ENCODE assay signal across 16 cellular contexts in genomic region chr15:52247032-52247431, GRCh38. TPM values are rescaled to one million over a fixed set of nuclear protein-coding genes. Genes with fewer than 3 reads are reported as not detected.
DNase-seq lines count a peak whose midpoint lies in the region; ATAC-seq and TF ChIP-seq lines count a peak whose summit lies in the region.
"Had no signal": no experiment of that assay in that cellular context is flagged by ENCODE, and none has a peak within 500 bp of the region (broad histone marks: within the 10 kb centered on the region; RNA-seq: fewer than 3 reads in every experiment).

No MANE protein-coding gene starts in this region.

- H3K27ac ChIP-seq in brain microvascular endothelial cell (no peak overlapping the region), liver (ENCODE audit: low read depth in 1 of 2, low read length in 2 of 2) (no peak overlapping the region), PC-9 (no peak overlapping the region), tibial artery (no peak overlapping the region)
- no peak overlapping the region for H3K27ac ChIP-seq in CD8-positive, alpha-beta T cell (ENCODE audit: low read depth, low read length)
- H3K27ac ChIP-seq: gastrocnemius medialis, tibial nerve had no signal

- H3K4me3 ChIP-seq in brain microvascular endothelial cell (ENCODE audit: low read depth, low read length) (no peak overlapping the region), liver (ENCODE audit: low read depth in 1 of 3, low read length in 3 of 3) (no peak overlapping the region), PC-9 (no peak overlapping the region), tibial artery (no peak overlapping the region)
- H3K4me3 ChIP-seq in CD8-positive, alpha-beta T cell (ENCODE audit: low read depth, low read length): no peak overlapping the region
- H3K4me3 ChIP-seq: gastrocnemius medialis, tibial nerve had no signal

- no peaks in the 10 kb centered on the region for H3K9me2 ChIP-seq in PC-9 (ENCODE audit: insufficient read depth)

- TF ChIP-seq CTCF in brain microvascular endothelial cell (IDR thresholded peaks at IDR 0.05; ENCODE audit: low read depth, low read length, missing control alignments) (no peak), liver (IDR thresholded peaks at IDR 0.05; ENCODE audit: low read depth, low read length, missing input control) (no peak), PC-9 (conservative IDR thresholded peaks at IDR 0.05) (no peak), tibial artery (IDR thresholded peaks at IDR 0.05) (no peak)
- TF ChIP-seq CTCF in CD8-positive, alpha-beta T cell (IDR thresholded peaks at IDR 0.05): no peak

- no peak overlapping the region for H3K9ac ChIP-seq in liver (ENCODE audit: low read depth in 1 of 2, low read length in 2 of 2)

- 76% methylated on average over 8 of the region's 8 CpGs for WGBS in liver

- ATAC-seq in GM21723 (IDR thresholded peaks at IDR 0.05; ENCODE audit: unreplicated experiment): no peak
- no peak for ATAC-seq in CD8-positive, alpha-beta T cell
- ATAC-seq: gastrocnemius medialis, left cardiac atrium had no signal

- in situ Hi-C loops in brain microvascular endothelial cell (cut with HindIII; ENCODE audit: low pct_ligation_motif_present, low sequenced_read_pairs): no loop called here

- H3K4me1 Mint-ChIP-seq in CD8-positive, alpha-beta T cell (ENCODE audit: low read depth): peaks cover 4% of the 10 kb centered on the region
- H3K4me1 Mint-ChIP-seq: natural killer cell had no signal

- H3K9me3 ChIP-seq in liver (ENCODE audit: control insufficient read depth in 4 of 4, low read length in 3 of 4) (no peaks in the 10 kb centered on the region), PC-9 (ENCODE audit: insufficient read depth, low read depth) (no peaks in the 10 kb centered on the region), tibial artery (no peaks in the 10 kb centered on the region)
- H3K9me3 ChIP-seq in CD8-positive, alpha-beta T cell (ENCODE audit: low read length): no peaks in the 10 kb centered on the region
- H3K9me3 ChIP-seq: gastrocnemius medialis, tibial nerve had no signal

- no peaks in the 10 kb centered on the region for H3F3A ChIP-seq in PC-9 (ENCODE audit: insufficient read depth, low read depth)

- no peaks in the 10 kb centered on the region for H3K4me1 ChIP-seq in liver (ENCODE audit: control insufficient read depth in 4 of 4, insufficient read depth in 4 of 4, low read length in 3 of 4)
- peaks cover 8% of the 10 kb centered on the region for H3K4me1 ChIP-seq in PC-9 (replicated peaks; ENCODE audit: insufficient read depth)
- no peaks in the 10 kb centered on the region for H3K4me1 ChIP-seq in CD8-positive, alpha-beta T cell (ENCODE audit: insufficient read depth, low read length)
- no peaks in the 10 kb centered on the region for H3K4me1 ChIP-seq in tibial artery
- H3K4me1 ChIP-seq: tibial nerve had no signal

- intact Hi-C loops in PC-9 (cut with micrococcal nuclease; ENCODE audit: unreplicated experiment): no loop called here
- intact Hi-C loops in CD8-positive, alpha-beta T cell (cut with DNase I, micrococcal nuclease): no loop called here
- intact Hi-C loops in tibial artery (cut with DNase I; ENCODE audit: low total_unique reads): no loop called here

- H3K9me3 Mint-ChIP-seq in CD8-positive, alpha-beta T cell: no peaks in the 10 kb centered on the region
- H3K9me3 Mint-ChIP-seq: activated CD4-positive, alpha-beta memory T cell treated with anti-CD3 and anti-CD28 coated beads for 36 hours; natural killer cell; T-helper 1 cell treated with Interleukin-12 subunit alpha and Interleukin-12 subunit beta and Interleukin-4 antibody, amounts not matched to agents 30 μg/mL and 1 μg/mL, for 36 hours had no signal

- H3K4me2 ChIP-seq in PC-9: no peak overlapping the region

- no peak for TF ChIP-seq RAD21 in liver (IDR thresholded peaks at IDR 0.05)

- no peaks in the 10 kb centered on the region for H3K27me3 Mint-ChIP-seq in CD8-positive, alpha-beta T cell (ENCODE audit: low read depth)
- H3K27me3 Mint-ChIP-seq: activated CD4-positive, alpha-beta memory T cell treated with anti-CD3 and anti-CD28 coated beads for 36 hours had no signal

- H3K4me3 Mint-ChIP-seq in CD8-positive, alpha-beta T cell: no peak overlapping the region
- H3K4me3 Mint-ChIP-seq: activated CD4-positive, alpha-beta memory T cell treated with anti-CD3 and anti-CD28 coated beads for 36 hours; natural killer cell; T-helper 1 cell treated with Interleukin-12 subunit alpha and Interleukin-12 subunit beta and Interleukin-4 antibody, amounts not matched to agents 30 μg/mL and 1 μg/mL, for 36 hours had no signal

- POLR2A ChIA-PET in PC-9 (lab: Charles Lee; ENCODE audit: unreplicated experiment): no interaction called here
- POLR2A ChIA-PET in CD8-positive, alpha-beta T cell (lab: Charles Lee): no interaction called here

- no peaks in the 10 kb centered on the region for H3K79me2 ChIP-seq in PC-9 (ENCODE audit: low read depth)

- H4K20me1 ChIP-seq in PC-9 (ENCODE audit: insufficient read depth): no peaks in the 10 kb centered on the region

- DNase-seq in AML-193 (lab: John Stamatoyannopoulos, UW) (peak; percentile 88 to 93), NCI-H226 (peak; percentile 95), brain microvascular endothelial cell (peak; percentile 45), PC-9 (no peak), tibial artery (no peak)
- DNase-seq in CD8-positive, alpha-beta T cell: no peak
- DNase-seq: ACHN; activated CD4-positive, alpha-beta memory T cell treated with anti-CD3 and anti-CD28 coated beads for 36 hours; gastrocnemius medialis; left cardiac atrium; natural killer cell; NCI-H1694 treated with DMSO at 0.1 percent for 48 hours had no signal

- CTCF ChIA-PET in PC-9 (lab: Charles Lee): no interaction called here
- CTCF ChIA-PET in CD8-positive, alpha-beta T cell (lab: Charles Lee): no interaction called here

- no peak overlapping the region for H3K27ac Mint-ChIP-seq in CD8-positive, alpha-beta T cell
- H3K27ac Mint-ChIP-seq: activated CD4-positive, alpha-beta memory T cell treated with anti-CD3 and anti-CD28 coated beads for 36 hours; natural killer cell; T-helper 1 cell treated with Interleukin-12 subunit alpha and Interleukin-12 subunit beta and Interleukin-4 antibody, amounts not matched to agents 30 μg/mL and 1 μg/mL, for 36 hours had no signal

- H2AFZ ChIP-seq in PC-9: no peak overlapping the region

- H3K36me3 ChIP-seq in brain microvascular endothelial cell (replicated peaks): no peaks in the 10 kb centered on the region
- H3K36me3 ChIP-seq in liver (ENCODE audit: control insufficient read depth in 4 of 4, insufficient read depth in 3 of 4, low read depth in 1 of 4, low read length in 3 of 4): peaks cover 0 to 13% (median 3%) of the 10 kb centered on the region in 4 donors
- 0 out of 2 replicates have a peak, but pooled peaks cover 8% of the 10 kb centered on the region for H3K36me3 ChIP-seq in PC-9 (ENCODE audit: low read depth)
- no peaks in the 10 kb centered on the region for H3K36me3 ChIP-seq in CD8-positive, alpha-beta T cell (ENCODE audit: insufficient read depth, low read length)
- H3K36me3 ChIP-seq in tibial artery: peaks cover 0 to 16% (median 0%) of the 10 kb centered on the region in 3 donors
- H3K36me3 ChIP-seq: tibial nerve had no signal

- BruUV-seq in PC-9 (replicated peaks; lab: Mats Ljungman, UMichigan): no TSS peak

- no peaks in the 10 kb centered on the region for H3K36me3 Mint-ChIP-seq in CD8-positive, alpha-beta T cell
- H3K36me3 Mint-ChIP-seq: activated CD4-positive, alpha-beta memory T cell treated with anti-CD3 and anti-CD28 coated beads for 36 hours; natural killer cell had no signal

- no peaks in the 10 kb centered on the region for H3K27me3 ChIP-seq in brain microvascular endothelial cell (replicated peaks)
- H3K27me3 ChIP-seq in liver (ENCODE audit: control insufficient read depth in 4 of 4, insufficient read depth in 4 of 4, low read length in 3 of 4): no peaks in the 10 kb centered on the region
- H3K27me3 ChIP-seq in PC-9 (ENCODE audit: insufficient read depth, low read depth): no peaks in the 10 kb centered on the region
- no peaks in the 10 kb centered on the region for H3K27me3 ChIP-seq in CD8-positive, alpha-beta T cell (ENCODE audit: insufficient read depth, low read length)
- H3K27me3 ChIP-seq in tibial artery: peaks cover 0 to 5% of the 10 kb centered on the region in 2 donors
- H3K27me3 ChIP-seq: gastrocnemius medialis, tibial nerve had no signal

TF ChIP-seq in liver, 16 proteins besides CTCF, POLR2A, EP300 and RAD21:
- TF ChIP-seq YY1 (IDR thresholded peaks at IDR 0.05) (no peak), SP1 (IDR thresholded peaks at IDR 0.05) (peak; percentile 18)

RNA-seq across cellular contexts. Expression of gene MYO5C, which starts 48.6 kb away (rescaled TPM):
- total RNA-seq in liver (1 to 10 TPM; 2.6 to 8.6 TPM), PC-9 (2021) (35.6 and 41.1 TPM in 2 replicates)
- polyA plus RNA-seq in liver: 1 to 10 TPM; 1.9 to 3.4 TPM
- total RNA-seq in CD8-positive, alpha-beta T cell: under 1 TPM; 0.24 to 0.31 TPM

RNA-seq across cellular contexts. Expression of gene GNB5, which starts 55.8 kb away (rescaled TPM):
- 10 to 100 TPM; 14.1 to 19.2 TPM for total RNA-seq in liver
- polyA plus RNA-seq in liver: 10 to 100 TPM; 13.7 to 17.4 TPM
- 25.0 and 26.0 TPM in 2 replicates for total RNA-seq in PC-9 (2021)
- total RNA-seq in CD8-positive, alpha-beta T cell: 10 to 100 TPM; 83.5 to 92.8 TPM

Comparison
In these comparisons a context has a peak if more than half of its experiments do, and no peak if none do; other contexts are left out.
1. DNase-seq: peak in AML-193 (2 of 2), NCI-H226 (single experiment) and brain microvascular endothelial cell (single experiment); none in PC-9 (0 of 2), CD8-positive, alpha-beta T cell (0 of 7) and tibial artery (0 of 2).